In genomic region chr2:127721311-127721977, GRCh38 we compare ENCODE assay signal across 1 cellular context.
TF ChIP-seq lines count a peak whose summit lies in the region.

No MANE protein-coding gene starts in this region.

TF ChIP-seq in HCT116, 20 proteins besides CTCF, POLR2A, EP300 and RAD21:
- TF ChIP-seq SP1 (IDR thresholded peaks at IDR 0.05; ENCODE audit: low read depth) (no peak), ELF1 (IDR thresholded peaks at IDR 0.05; ENCODE audit: borderline replicate concordance, low read depth) (no peak)
